ENCODE assay signal across 21 cellular contexts in the genomic region with DNA sequence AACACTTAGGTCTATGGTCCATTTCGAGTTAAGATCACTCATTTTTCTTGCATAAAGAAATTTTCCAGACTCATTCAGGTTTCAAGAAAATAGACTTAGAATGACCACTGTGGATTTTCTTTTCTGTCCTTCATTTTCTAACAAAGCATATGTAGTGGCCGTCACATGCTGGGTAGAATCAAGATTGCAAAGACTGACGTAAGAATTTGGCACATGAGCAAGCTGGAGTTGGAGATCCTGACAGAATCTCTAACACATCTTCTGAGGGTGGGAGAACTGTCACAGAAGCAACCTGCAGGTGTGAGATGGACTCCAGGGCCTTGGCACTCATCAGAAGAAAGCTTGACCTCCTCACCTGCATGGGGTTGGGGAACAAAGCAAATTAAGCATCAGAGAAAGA.
"Had no signal": no experiment of that assay in that cellular context is flagged by ENCODE, and none has a peak within 500 bp of the region (broad histone marks: within the 10 kb centered on the region; RNA-seq: fewer than 3 reads in every experiment).

No MANE protein-coding gene starts in this region.

- H3K4me3 Mint-ChIP-seq: activated CD8-positive, alpha-beta T cell treated with anti-CD3 and anti-CD28 coated beads, Interleukin-2, amount 10 ng/mL, durations not matched to agents 7 days and 5 days; activated naive CD4-positive, alpha-beta T cell treated with anti-CD3 and anti-CD28 coated beads, Interleukin-2, amount 50 U/mL, for 24 hours; central memory CD8-positive, alpha-beta T cell; T-helper 1 cell treated with Interleukin-12 subunit alpha and Interleukin-12 subunit beta and Interleukin-4 antibody, amounts not matched to agents 30 μg/mL and 1 μg/mL, for 36 hours had no signal

- H3K9me3 Mint-ChIP-seq: activated naive CD4-positive, alpha-beta T cell treated with anti-CD3 and anti-CD28 coated beads, Interleukin-2, amount 50 U/mL, for 24 hours; central memory CD8-positive, alpha-beta T cell; T-helper 1 cell treated with Interleukin-12 subunit alpha and Interleukin-12 subunit beta and Interleukin-4 antibody, amounts not matched to agents 30 μg/mL and 1 μg/mL, for 36 hours had no signal

- H3K27ac Mint-ChIP-seq: activated CD8-positive, alpha-beta T cell treated with anti-CD3 and anti-CD28 coated beads, Interleukin-2, amount 10 ng/mL, durations not matched to agents 7 days and 5 days; activated naive CD4-positive, alpha-beta T cell treated with anti-CD3 and anti-CD28 coated beads, Interleukin-2, amount 50 U/mL, for 24 hours; T-helper 1 cell treated with Interleukin-12 subunit alpha and Interleukin-12 subunit beta and Interleukin-4 antibody, amounts not matched to agents 30 μg/mL and 1 μg/mL, for 36 hours had no signal

- H3K36me3 Mint-ChIP-seq: activated naive CD4-positive, alpha-beta T cell treated with anti-CD3 and anti-CD28 coated beads, Interleukin-2, amount 50 U/mL, for 24 hours had no signal

- DNase-seq: activated CD4-positive, alpha-beta T cell treated with anti-CD3 and anti-CD28 coated beads for 48 hours; activated CD4-positive, alpha-beta T cell treated with anti-CD3 and anti-CD28 coated beads, Interleukin-2, amount 50 U/mL, for 4 hours; activated CD8-positive, alpha-beta memory T cell treated with anti-CD3 and anti-CD28 coated beads, Interleukin-2, amount 50 U/mL, for 48 hours; activated CD8-positive, alpha-beta T cell treated with anti-CD3 and anti-CD28 coated beads, Interleukin-2, amount 10 ng/mL, durations not matched to agents 7 days and 5 days; activated T-cell treated with anti-CD3 and anti-CD28 coated beads, Interleukin-2, amount 50 U/mL, for 1 hour; aorta; Kasumi-1; KBM-7; NCI-H1105 treated with DMSO at 0.1 percent for 48 hours; NCI-H1436 treated with DMSO at 0.1 percent for 48 hours; NCI-H1930; NCI-H2171; NCI-H2227 treated with DMSO at 0.1 percent for 48 hours; NCI-H446 treated with DMSO at 0.1 percent for 48 hours; NCI-H524 treated with DMSO at 0.1 percent for 48 hours; PC-3; SHP77 treated with DMSO at 0.1 percent for 48 hours had no signal

- H3K4me1 Mint-ChIP-seq: activated naive CD4-positive, alpha-beta T cell treated with anti-CD3 and anti-CD28 coated beads, Interleukin-2, amount 50 U/mL, for 24 hours; central memory CD8-positive, alpha-beta T cell had no signal

- ATAC-seq: activated CD4-positive, CD25-positive, alpha-beta regulatory T cell treated with anti-CD3 and anti-CD28 coated beads, Interleukin-2, amount 50 U/mL, for 24 hours; activated CD8-positive, alpha-beta T cell treated with anti-CD3 and anti-CD28 coated beads, Interleukin-2, amount 10 ng/mL, durations not matched to agents 7 days and 5 days; PC-3 had no signal
